Comparison of ENCODE assay signal across 1 cellular context in the genomic region with DNA sequence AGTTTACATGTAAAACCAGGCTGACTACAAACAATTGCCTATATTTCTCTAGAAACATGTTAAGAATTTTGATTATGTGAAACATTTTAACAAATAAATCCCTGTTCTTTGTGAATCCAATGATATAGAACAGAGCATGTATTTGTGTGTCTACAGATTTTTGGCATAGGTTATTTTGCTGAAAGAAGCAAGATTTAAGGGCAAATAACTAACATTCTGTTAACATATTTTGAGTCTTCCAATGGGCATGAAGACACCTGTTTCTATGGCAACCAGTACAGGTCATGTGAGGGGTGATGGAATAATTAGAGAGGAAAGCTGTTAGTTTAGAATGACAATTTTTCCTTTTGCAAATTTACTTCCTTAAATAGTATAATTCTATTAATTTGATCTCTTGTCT.
TF ChIP-seq lines count a peak whose summit lies in the region.

No MANE protein-coding gene starts in this region.

TF ChIP-seq in HepG2, 621 proteins besides CTCF, POLR2A, EP300 and RAD21:
- TF ChIP-seq, protein P1, sequence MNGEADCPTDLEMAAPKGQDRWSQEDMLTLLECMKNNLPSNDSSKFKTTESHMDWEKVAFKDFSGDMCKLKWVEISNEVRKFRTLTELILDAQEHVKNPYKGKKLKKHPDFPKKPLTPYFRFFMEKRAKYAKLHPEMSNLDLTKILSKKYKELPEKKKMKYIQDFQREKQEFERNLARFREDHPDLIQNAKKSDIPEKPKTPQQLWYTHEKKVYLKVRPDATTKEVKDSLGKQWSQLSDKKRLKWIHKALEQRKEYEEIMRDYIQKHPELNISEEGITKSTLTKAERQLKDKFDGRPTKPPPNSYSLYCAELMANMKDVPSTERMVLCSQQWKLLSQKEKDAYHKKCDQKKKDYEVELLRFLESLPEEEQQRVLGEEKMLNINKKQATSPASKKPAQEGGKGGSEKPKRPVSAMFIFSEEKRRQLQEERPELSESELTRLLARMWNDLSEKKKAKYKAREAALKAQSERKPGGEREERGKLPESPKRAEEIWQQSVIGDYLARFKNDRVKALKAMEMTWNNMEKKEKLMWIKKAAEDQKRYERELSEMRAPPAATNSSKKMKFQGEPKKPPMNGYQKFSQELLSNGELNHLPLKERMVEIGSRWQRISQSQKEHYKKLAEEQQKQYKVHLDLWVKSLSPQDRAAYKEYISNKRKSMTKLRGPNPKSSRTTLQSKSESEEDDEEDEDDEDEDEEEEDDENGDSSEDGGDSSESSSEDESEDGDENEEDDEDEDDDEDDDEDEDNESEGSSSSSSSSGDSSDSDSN (CRISPR knock-in tag; IDR thresholded peaks at IDR 0.05) = no peak
- peak; percentile 32; the same call in 1 of the 2 replicates for TF ChIP-seq RFX1 (IDR thresholded peaks at IDR 0.05)
